Comparison of ENCODE assay signal across 8 cellular contexts in the genomic region with DNA sequence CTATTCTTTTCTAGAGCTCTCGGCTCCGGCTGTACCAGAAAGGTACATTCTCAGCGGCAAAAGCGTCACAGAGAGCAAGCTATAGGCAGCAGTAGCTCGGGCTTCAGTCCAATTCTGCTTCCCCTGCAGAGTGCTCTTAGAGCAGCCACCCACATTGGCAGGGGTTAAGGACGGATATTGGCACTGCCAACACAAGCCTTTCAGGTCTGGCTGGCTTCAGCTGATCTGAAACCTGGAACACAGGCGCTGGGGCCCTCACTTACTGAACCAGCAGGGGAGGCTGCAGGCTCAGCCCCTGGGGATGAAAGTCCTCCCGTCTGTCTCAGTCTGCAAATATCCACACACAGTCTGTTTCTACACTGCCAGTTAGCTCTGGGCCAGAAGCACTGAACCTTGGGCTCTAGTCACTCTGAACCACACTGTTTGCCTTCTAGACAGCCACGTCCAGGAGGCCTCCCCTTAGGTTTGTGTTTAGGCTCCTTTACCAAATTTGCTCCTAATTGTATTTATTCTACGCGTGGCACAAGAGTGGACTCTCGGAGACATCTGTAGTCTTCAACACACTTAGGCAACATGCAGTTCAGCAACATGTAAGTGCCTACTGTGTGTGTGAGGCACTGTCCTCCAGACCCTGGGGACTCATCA. TPM values are rescaled to one million over a fixed set of nuclear protein-coding genes. Genes with fewer than 3 reads are reported as not detected.
DNase-seq lines count a peak whose midpoint lies in the region; ATAC-seq and TF ChIP-seq lines count a peak whose summit lies in the region.
"Had no signal": no experiment of that assay in that cellular context is flagged by ENCODE, and none has a peak within 500 bp of the region (broad histone marks: within the 10 kb centered on the region; RNA-seq: fewer than 3 reads in every experiment).

No MANE protein-coding gene starts in this region.

- H3K4me1 Mint-ChIP-seq in WTC11: peaks cover 30% of the 10 kb centered on the region

- no peaks in the 10 kb centered on the region for H3K9me3 ChIP-seq in HEK293 (ENCODE audit: control insufficient read depth, insufficient read depth, low read depth, low read length)
- no peaks in the 10 kb centered on the region for H3K9me3 ChIP-seq in right atrium auricular region
- H3K9me3 ChIP-seq in stomach smooth muscle (ENCODE audit: control insufficient read depth in 2 of 2, low read length in 2 of 2): no peaks in the 10 kb centered on the region
- H3K9me3 ChIP-seq: neutrophil had no signal

- H3K27me3 ChIP-seq in right atrium auricular region (no peaks in the 10 kb centered on the region), stomach smooth muscle (ENCODE audit: control insufficient read depth in 1 of 2, insufficient read depth in 2 of 2, low read length in 2 of 2) (no peaks in the 10 kb centered on the region)
- H3K27me3 ChIP-seq: neutrophil had no signal

- H3K9ac ChIP-seq in stomach smooth muscle (ENCODE audit: low read length in 2 of 2): no peak overlapping the region

- H3K9me3 Mint-ChIP-seq in WTC11: no peaks in the 10 kb centered on the region

- peak; percentile 35 for DNase-seq in WTC11 (ENCODE audit: low spot score)
- DNase-seq in right atrium auricular region (ENCODE audit: low spot score): no peak
- no peak for DNase-seq in NCI-H1930 (lab: John Stamatoyannopoulos, UW)
- no peak for DNase-seq in activated T-cell treated with anti-CD3 and anti-CD28 coated beads, Interleukin-2, amount 50 U/mL, for 1 hour

- H3K27me3 Mint-ChIP-seq in WTC11 (ENCODE audit: low read depth): no peaks in the 10 kb centered on the region

- H3K36me3 Mint-ChIP-seq in WTC11: no peaks in the 10 kb centered on the region

- peak; percentile 46 for ATAC-seq in WTC11
- no peak for ATAC-seq in GM21825 (IDR thresholded peaks at IDR 0.05; ENCODE audit: unreplicated experiment)

- no peak overlapping the region for H3K27ac ChIP-seq in HEK293 (ENCODE audit: extremely low read depth, low read depth, low read length)
- peak overlapping the region; percentile 15 to 46 for H3K27ac ChIP-seq in right atrium auricular region
- peak overlapping the region; percentile 11 for H3K27ac ChIP-seq in stomach smooth muscle (ENCODE audit: low read length)
- H3K27ac ChIP-seq: neutrophil had no signal

- H3K27ac Mint-ChIP-seq in WTC11: peak overlapping the region; percentile 77

- CTCF ChIA-PET in HEK293 (lab: Yijun Ruan, JAX): interaction anchor here (0.6 to 1.6 kb wide), 5 partner anchors 31 to 151 kb away, joined by 3 to 8 read pairs (median 4); no protein-coding TSS in a partner anchor
- CTCF ChIA-PET in WTC11 (lab: Charles Lee): interaction anchor here (0.5 to 3.6 kb wide), 28 partner anchors 9 to 288 kb away, joined by 3 to 32 read pairs (median 4); a partner anchor contains a TSS

- H3K4me3 Mint-ChIP-seq in WTC11: no peak overlapping the region

- peak; percentile 40; the same call in 1 of the 2 replicates for TF ChIP-seq CTCF in HEK293 (tag by site-specific recombination; IDR thresholded peaks at IDR 0.05)
- no peak for TF ChIP-seq CTCF in WTC11 (IDR thresholded peaks at IDR 0.05)
- TF ChIP-seq CTCF in right atrium auricular region (IDR thresholded peaks at IDR 0.05): peak; percentile 56 to 82

- H3K4me3 ChIP-seq in HEK293 (ENCODE audit: low read depth, low read length): no peak overlapping the region
- no peak overlapping the region for H3K4me3 ChIP-seq in right atrium auricular region
- H3K4me3 ChIP-seq in stomach smooth muscle (ENCODE audit: low read length in 2 of 2): no peak overlapping the region

- H3K4me1 ChIP-seq in HEK293 (ENCODE audit: control insufficient read depth, insufficient read depth, low read length): peaks cover 4% of the 10 kb centered on the region; the same call in 1 of the 2 replicates
- H3K4me1 ChIP-seq in right atrium auricular region: peaks cover 0 to 34% of the 10 kb centered on the region in 2 donors
- peaks cover 8% of the 10 kb centered on the region for H3K4me1 ChIP-seq in stomach smooth muscle (ENCODE audit: control insufficient read depth, insufficient read depth, low read length)

- H3K36me3 ChIP-seq in HEK293 (ENCODE audit: control insufficient read depth in 2 of 2, insufficient read depth in 1 of 2, low read length in 2 of 2) (peaks cover 0 to 5% of the 10 kb centered on the region in 2 experiments; a peak in 2 of 3 replicates), right atrium auricular region (no peaks in the 10 kb centered on the region), stomach smooth muscle (ENCODE audit: control insufficient read depth in 2 of 2, insufficient read depth in 2 of 2, low read length in 2 of 2) (peaks cover 0 to 8% of the 10 kb centered on the region in 2 donors)
- H3K36me3 ChIP-seq: neutrophil had no signal

- POLR2A ChIA-PET in HEK293 (lab: Yijun Ruan, JAX) (no interaction called here), WTC11 (lab: Charles Lee) (no interaction called here)

TF ChIP-seq in HEK293, 187 proteins besides CTCF, POLR2A, EP300 and RAD21:
- TF ChIP-seq ZNF433 (tag by site-specific recombination; IDR thresholded peaks at IDR 0.05; ENCODE audit: low read depth) (no peak), ZNF24 (tag by site-specific recombination; IDR thresholded peaks at IDR 0.05) (no peak), ZNF558 (tag by site-specific recombination; IDR thresholded peaks at IDR 0.05) (no peak), ZNF341 (tag by site-specific recombination; IDR thresholded peaks at IDR 0.05; ENCODE audit: low read depth) (no peak), ZNF19 (tag by site-specific recombination; IDR thresholded peaks at IDR 0.05; ENCODE audit: low read depth) (no peak), ZNF610 (tag by site-specific recombination; IDR thresholded peaks at IDR 0.05; ENCODE audit: borderline replicate concordance) (no peak), ZNF654 (tag by site-specific recombination; IDR thresholded peaks at IDR 0.05; ENCODE audit: low read depth) (peak; percentile 42)
- TF ChIP-seq, protein P1, sequence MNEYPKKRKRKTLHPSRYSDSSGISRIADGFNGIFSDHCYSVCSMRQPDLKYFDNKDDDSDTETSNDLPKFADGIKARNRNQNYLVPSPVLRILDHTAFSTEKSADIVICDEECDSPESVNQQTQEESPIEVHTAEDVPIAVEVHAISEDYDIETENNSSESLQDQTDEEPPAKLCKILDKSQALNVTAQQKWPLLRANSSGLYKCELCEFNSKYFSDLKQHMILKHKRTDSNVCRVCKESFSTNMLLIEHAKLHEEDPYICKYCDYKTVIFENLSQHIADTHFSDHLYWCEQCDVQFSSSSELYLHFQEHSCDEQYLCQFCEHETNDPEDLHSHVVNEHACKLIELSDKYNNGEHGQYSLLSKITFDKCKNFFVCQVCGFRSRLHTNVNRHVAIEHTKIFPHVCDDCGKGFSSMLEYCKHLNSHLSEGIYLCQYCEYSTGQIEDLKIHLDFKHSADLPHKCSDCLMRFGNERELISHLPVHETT (tag by site-specific recombination; IDR thresholded peaks at IDR 0.05): no peak

TF ChIP-seq in WTC11, 78 proteins besides CTCF, POLR2A, EP300 and RAD21:
- TF ChIP-seq, protein P2, sequence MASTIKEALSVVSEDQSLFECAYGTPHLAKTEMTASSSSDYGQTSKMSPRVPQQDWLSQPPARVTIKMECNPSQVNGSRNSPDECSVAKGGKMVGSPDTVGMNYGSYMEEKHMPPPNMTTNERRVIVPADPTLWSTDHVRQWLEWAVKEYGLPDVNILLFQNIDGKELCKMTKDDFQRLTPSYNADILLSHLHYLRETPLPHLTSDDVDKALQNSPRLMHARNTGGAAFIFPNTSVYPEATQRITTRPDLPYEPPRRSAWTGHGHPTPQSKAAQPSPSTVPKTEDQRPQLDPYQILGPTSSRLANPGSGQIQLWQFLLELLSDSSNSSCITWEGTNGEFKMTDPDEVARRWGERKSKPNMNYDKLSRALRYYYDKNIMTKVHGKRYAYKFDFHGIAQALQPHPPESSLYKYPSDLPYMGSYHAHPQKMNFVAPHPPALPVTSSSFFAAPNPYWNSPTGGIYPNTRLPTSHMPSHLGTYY (CRISPR knock-in tag; IDR thresholded peaks at IDR 0.05): no peak
- TF ChIP-seq TCF7 (CRISPR knock-in tag; IDR thresholded peaks at IDR 0.05; ENCODE audit: low read depth) (no peak), ESRRA (CRISPR knock-in tag; IDR thresholded peaks at IDR 0.05; ENCODE audit: borderline replicate concordance) (no peak), RELA (CRISPR knock-in tag; IDR thresholded peaks at IDR 0.05; ENCODE audit: borderline replicate concordance) (no peak), GABPB1 (CRISPR knock-in tag; IDR thresholded peaks at IDR 0.05) (peak; percentile 27; the same call in 1 of the 2 replicates), SP1 (CRISPR knock-in tag; conservative IDR thresholded peaks at IDR 0.05) (no peak)
- TF ChIP-seq, protein P3, sequence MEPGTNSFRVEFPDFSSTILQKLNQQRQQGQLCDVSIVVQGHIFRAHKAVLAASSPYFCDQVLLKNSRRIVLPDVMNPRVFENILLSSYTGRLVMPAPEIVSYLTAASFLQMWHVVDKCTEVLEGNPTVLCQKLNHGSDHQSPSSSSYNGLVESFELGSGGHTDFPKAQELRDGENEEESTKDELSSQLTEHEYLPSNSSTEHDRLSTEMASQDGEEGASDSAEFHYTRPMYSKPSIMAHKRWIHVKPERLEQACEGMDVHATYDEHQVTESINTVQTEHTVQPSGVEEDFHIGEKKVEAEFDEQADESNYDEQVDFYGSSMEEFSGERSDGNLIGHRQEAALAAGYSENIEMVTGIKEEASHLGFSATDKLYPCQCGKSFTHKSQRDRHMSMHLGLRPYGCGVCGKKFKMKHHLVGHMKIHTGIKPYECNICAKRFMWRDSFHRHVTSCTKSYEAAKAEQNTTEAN (CRISPR knock-in tag; IDR thresholded peaks at IDR 0.05): no peak
- TF ChIP-seq, protein P4, sequence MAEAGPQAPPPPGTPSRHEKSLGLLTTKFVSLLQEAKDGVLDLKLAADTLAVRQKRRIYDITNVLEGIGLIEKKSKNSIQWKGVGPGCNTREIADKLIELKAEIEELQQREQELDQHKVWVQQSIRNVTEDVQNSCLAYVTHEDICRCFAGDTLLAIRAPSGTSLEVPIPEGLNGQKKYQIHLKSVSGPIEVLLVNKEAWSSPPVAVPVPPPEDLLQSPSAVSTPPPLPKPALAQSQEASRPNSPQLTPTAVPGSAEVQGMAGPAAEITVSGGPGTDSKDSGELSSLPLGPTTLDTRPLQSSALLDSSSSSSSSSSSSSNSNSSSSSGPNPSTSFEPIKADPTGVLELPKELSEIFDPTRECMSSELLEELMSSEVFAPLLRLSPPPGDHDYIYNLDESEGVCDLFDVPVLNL (CRISPR knock-in tag; IDR thresholded peaks at IDR 0.05; ENCODE audit: borderline replicate concordance, low read depth): no peak

RNA-seq across cellular contexts. Expression of a gene that starts 40.1 kb away (rescaled TPM):
- 0.37 to 0.46 TPM (median 0.39 TPM) in 3 replicates for total RNA-seq in WTC11 (2021)
- total RNA-seq in right atrium auricular region: 10 to 100 TPM; 15.5 to 18.0 TPM

RNA-seq across cellular contexts. Expression of a gene that starts 53.2 kb away (rescaled TPM):
- total RNA-seq in WTC11 (2021) (18.4 to 23.5 TPM (median 20.5 TPM) in 3 replicates), right atrium auricular region (10 to 100 TPM; 29.6 to 31.7 TPM)

Comparison
In these comparisons a context has a peak if more than half of its experiments do, and no peak if none do; other contexts are left out.
1. RNA of a gene that starts 40.1 kb away (total RNA-seq): 15.5 to 18.0 TPM in right atrium auricular region; 0.37 to 0.46 TPM in WTC11; every median in the first group is over 10 times any median in the second.